Comparison of ENCODE assay signal across 8 cellular contexts in the genomic region with DNA sequence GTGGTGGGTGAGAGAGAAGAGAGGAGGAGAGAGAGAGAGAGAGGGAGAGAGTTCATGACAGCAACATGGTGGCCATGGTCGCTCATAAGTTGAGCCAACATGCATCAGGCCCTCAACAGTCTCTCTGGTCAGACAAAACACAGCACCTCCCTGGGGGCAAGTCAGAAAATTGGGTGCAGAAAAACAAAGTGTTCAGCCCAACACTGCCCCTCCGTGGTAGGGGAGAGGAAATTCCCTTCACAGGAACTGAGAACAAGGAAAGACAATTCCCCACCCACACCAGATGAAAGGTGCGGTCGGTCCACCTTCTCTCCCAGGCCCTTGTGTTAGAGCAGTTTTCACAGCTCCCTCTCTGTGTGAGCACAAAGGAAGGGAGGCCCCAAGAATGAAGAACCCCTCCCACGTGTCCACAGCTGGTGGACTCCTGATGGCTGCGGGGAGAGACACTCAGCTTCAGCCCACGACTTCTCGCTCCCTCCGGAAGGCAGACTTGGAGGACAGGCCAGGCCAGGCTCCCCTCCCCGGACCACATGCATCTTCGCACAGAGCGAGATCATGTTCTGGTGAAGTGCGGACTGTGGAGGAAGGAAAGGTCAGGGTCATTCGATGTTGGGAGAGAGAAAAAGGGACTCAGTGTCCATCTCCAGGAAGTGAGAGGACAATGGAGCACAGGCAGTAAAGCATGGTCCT.
DNase-seq lines count a peak whose midpoint lies in the region; ATAC-seq and TF ChIP-seq lines count a peak whose summit lies in the region.

No MANE protein-coding gene starts in this region.

- in situ Hi-C loops in astrocyte of the spinal cord (cut with HindIII; ENCODE audit: low sequenced_read_pairs), result no loop called here

- H3K9me3 ChIP-seq in iPS DF 6.9 (ENCODE audit: control insufficient read depth, insufficient read depth, low read length), result no peaks in the 10 kb centered on the region

- no peak for ATAC-seq in GM19023 (IDR thresholded peaks at IDR 0.05; ENCODE audit: unreplicated experiment)

- H3K4me2 ChIP-seq in KMS-11, result peak overlapping the region; percentile 51

- DNase-seq in Daoy (ENCODE audit: low read depth) (peak; percentile 67), SW480 (ENCODE audit: low spot score) (peak; percentile 94), astrocyte of the spinal cord (ENCODE audit: low read depth, low spot score) (peak; percentile 53), iPS DF 6.9 (ENCODE audit: low read depth, low spot score) (peak; percentile 60), OCI-M2 (lab: John Stamatoyannopoulos, UW; ENCODE audit: unreplicated experiment) (no peak)
- peak; percentile 67 to 73 for DNase-seq in stimulated activated CD4-positive, alpha-beta T cell treated with anti-CD3 and anti-CD28 coated beads, Interleukin-2, amount 100 ng/mL, for 24 hours

- TF ChIP-seq CTCF in KMS-11 (conservative IDR thresholded peaks at IDR 0.05; ENCODE audit: low read depth, low read length), result peak; percentile 65
- peak; percentile 72 for TF ChIP-seq CTCF in astrocyte of the spinal cord (IDR thresholded peaks at IDR 0.05; ENCODE audit: low read depth, low read length)

- H3K79me2 ChIP-seq in KMS-11 (ENCODE audit: insufficient read depth, low read depth), result no peaks in the 10 kb centered on the region

- H3K27ac ChIP-seq in KMS-11 (peak overlapping the region; percentile 100), iPS DF 6.9 (ENCODE audit: low read length) (no peak overlapping the region)

- no peaks in the 10 kb centered on the region for H3K36me3 ChIP-seq in KMS-11 (ENCODE audit: insufficient read depth)
- no peaks in the 10 kb centered on the region for H3K36me3 ChIP-seq in iPS DF 6.9 (ENCODE audit: control insufficient read depth, insufficient read depth, low read length)

- WGBS in iPS DF 6.9 (ENCODE audit: insufficient coverage, insufficient read length), result no CpG with 5 or more reads among the region's 14 CpGs

- H3K27me3 ChIP-seq in KMS-11 (ENCODE audit: insufficient read depth, low read depth) (no peaks in the 10 kb centered on the region), iPS DF 6.9 (ENCODE audit: control insufficient read depth, insufficient read depth, low read length) (no peaks in the 10 kb centered on the region)

- peak overlapping the region; percentile 41; the same call in 1 of the 2 replicates for H3K9ac ChIP-seq in KMS-11

- no peak overlapping the region for H3K4me3 ChIP-seq in KMS-11 (IDR thresholded peaks at IDR 0.05; ENCODE audit: insufficient read depth, low read depth, low read length)
- no peak overlapping the region for H3K4me3 ChIP-seq in astrocyte of the spinal cord (ENCODE audit: low read depth, low read length)
- H3K4me3 ChIP-seq in iPS DF 6.9 (ENCODE audit: low read length), result no peak overlapping the region

- H3K4me1 ChIP-seq in KMS-11 (ENCODE audit: low read depth, poor library complexity, severe bottlenecking) (peaks cover 93% of the 10 kb centered on the region), iPS DF 6.9 (ENCODE audit: control insufficient read depth, insufficient read depth, low read length) (peaks cover 7% of the 10 kb centered on the region; the same call in 1 of the 2 replicates)

- no peaks in the 10 kb centered on the region for H4K20me1 ChIP-seq in KMS-11 (ENCODE audit: insufficient read depth)

- H2AFZ ChIP-seq in KMS-11 (ENCODE audit: low read depth), result no peak overlapping the region
